9 cellular contexts compared by ENCODE assay signal in genomic region chr10:61939575-61940301, GRCh38. TPM values are rescaled to one million over a fixed set of nuclear protein-coding genes. Genes with fewer than 3 reads are reported as not detected.
DNase-seq lines count a peak whose midpoint lies in the region; ATAC-seq, FAIRE-seq and TF ChIP-seq lines count a peak whose summit lies in the region.
"Had no signal": no experiment of that assay in that cellular context is flagged by ENCODE, and none has a peak within 500 bp of the region (broad histone marks: within the 10 kb centered on the region; RNA-seq: fewer than 3 reads in every experiment).

No MANE protein-coding gene starts in this region.

- TF ChIP-seq POLR2A in upper lobe of left lung (IDR thresholded peaks at IDR 0.05), result no peak

- DNase-seq in activated T-cell treated with anti-CD3 and anti-CD28 coated beads, Interleukin-2, amount 50 U/mL, for 4 hours, result no peak
- DNase-seq in activated T-cell treated with anti-CD3 and anti-CD28 coated beads for 4 hours (no peak), hepatic stellate cell (ENCODE audit: low spot score) (peak; percentile 40), upper lobe of left lung (no peak), small intestine (no peak), NCI-H2107 (lab: John Stamatoyannopoulos, UW) (no peak)
- no peak for DNase-seq in activated T-cell treated with anti-CD3 and anti-CD28 coated beads, Interleukin-2, amount 50 U/mL, for 72 hours
- no peak for DNase-seq in stimulated activated CD4-positive, alpha-beta T cell treated with anti-CD3 and anti-CD28 coated beads, Interleukin-4, amount 100 ng/mL, for 4 hours
- DNase-seq: glutamatergic neuron had no signal

- no peak overlapping the region for H3K4me3 ChIP-seq in upper lobe of left lung
- no peak overlapping the region for H3K4me3 ChIP-seq in small intestine (ENCODE audit: low read depth in 1 of 2, low read length in 2 of 2)

- FAIRE-seq in small intestine (lab: Jason Lieb, UNC), result no peak

- H3K4me1 Mint-ChIP-seq in activated T-cell treated with anti-CD3 and anti-CD28 coated beads, Interleukin-2, amount 50 U/mL, for 4 hours (ENCODE audit: low read depth), result peaks cover 84% of the 10 kb centered on the region
- peaks cover 100% of the 10 kb centered on the region for H3K4me1 Mint-ChIP-seq in activated T-cell treated with anti-CD3 and anti-CD28 coated beads, Interleukin-2, amount 50 U/mL, for 72 hours (ENCODE audit: low read depth)

- WGBS in upper lobe of left lung, 2 donors, result 67 to 77% methylated on average over 3 of the region's 3 CpGs
- WGBS in small intestine, 3 donors, result 71 to 78% (median 77%) methylated on average over 3 of the region's 3 CpGs

- H3K27ac ChIP-seq in upper lobe of left lung (peak overlapping the region; percentile 22 to 84 (median 69)), small intestine (ENCODE audit: low read depth in 1 of 2, low read length in 1 of 2) (peak overlapping the region in 1 of 2 donors; percentile 7)

- peak overlapping the region; percentile 54 for H3K4me3 Mint-ChIP-seq in activated T-cell treated with anti-CD3 and anti-CD28 coated beads, Interleukin-2, amount 50 U/mL, for 4 hours
- H3K4me3 Mint-ChIP-seq in activated T-cell treated with anti-CD3 and anti-CD28 coated beads, Interleukin-2, amount 50 U/mL, for 72 hours, result peak overlapping the region; percentile 67 to 84

- H3K9me3 ChIP-seq in upper lobe of left lung (no peaks in the 10 kb centered on the region), small intestine (ENCODE audit: control insufficient read depth, low read depth) (no peaks in the 10 kb centered on the region)

- H3K4me1 ChIP-seq in upper lobe of left lung (peaks cover 48 to 69% (median 62%) of the 10 kb centered on the region in 4 donors), small intestine (ENCODE audit: control insufficient read depth in 2 of 2, insufficient read depth in 1 of 2, low read depth in 1 of 2, low read length in 1 of 2) (peaks cover 0 to 12% of the 10 kb centered on the region in 2 donors)

- H3K36me3 ChIP-seq in upper lobe of left lung (no peaks in the 10 kb centered on the region), small intestine (ENCODE audit: control insufficient read depth in 2 of 2, insufficient read depth in 2 of 2, low read length in 2 of 2) (no peaks in the 10 kb centered on the region)

- H3K9me3 Mint-ChIP-seq in activated T-cell treated with anti-CD3 and anti-CD28 coated beads, Interleukin-2, amount 50 U/mL, for 4 hours, result no peaks in the 10 kb centered on the region
- H3K9me3 Mint-ChIP-seq in activated T-cell treated with anti-CD3 and anti-CD28 coated beads, Interleukin-2, amount 50 U/mL, for 72 hours, result peaks cover 0 to 3% of the 10 kb centered on the region in 2 donors

- TF ChIP-seq CTCF in upper lobe of left lung (IDR thresholded peaks at IDR 0.05), result no peak

- H3K36me3 Mint-ChIP-seq in activated T-cell treated with anti-CD3 and anti-CD28 coated beads, Interleukin-2, amount 50 U/mL, for 4 hours (ENCODE audit: insufficient read depth), result peaks cover 25% of the 10 kb centered on the region
- peaks cover 19 to 44% of the 10 kb centered on the region in 2 donors for H3K36me3 Mint-ChIP-seq in activated T-cell treated with anti-CD3 and anti-CD28 coated beads, Interleukin-2, amount 50 U/mL, for 72 hours (ENCODE audit: insufficient read depth in 2 of 2)

- ATAC-seq in activated T-cell treated with anti-CD3 and anti-CD28 coated beads, Interleukin-2, amount 50 U/mL, for 4 hours, result no peak
- no peak for ATAC-seq in activated T-cell treated with anti-CD3 and anti-CD28 coated beads, Interleukin-2, amount 50 U/mL, for 72 hours (replicated peaks in 1 of 2)
- ATAC-seq in upper lobe of left lung (ENCODE audit: low FRiP score in 2 of 2), result no peak

- H3K27me3 ChIP-seq in upper lobe of left lung, result no peaks in the 10 kb centered on the region
- H3K27me3 ChIP-seq in small intestine (ENCODE audit: control insufficient read depth in 2 of 2, insufficient read depth in 2 of 2, low read length in 2 of 2), result no peaks in the 10 kb centered on the region

- peak overlapping the region; percentile 100 for H3K27ac Mint-ChIP-seq in activated T-cell treated with anti-CD3 and anti-CD28 coated beads, Interleukin-2, amount 50 U/mL, for 72 hours

- H3K27me3 Mint-ChIP-seq in activated T-cell treated with anti-CD3 and anti-CD28 coated beads, Interleukin-2, amount 50 U/mL, for 4 hours (ENCODE audit: low read depth), result no peaks in the 10 kb centered on the region
- H3K27me3 Mint-ChIP-seq in activated T-cell treated with anti-CD3 and anti-CD28 coated beads, Interleukin-2, amount 50 U/mL, for 72 hours (ENCODE audit: low read depth), result no peaks in the 10 kb centered on the region

- TF ChIP-seq EP300 in upper lobe of left lung (IDR thresholded peaks at IDR 0.05), result peak in 1 of 4 donors; percentile 60

RNA-seq across cellular contexts. Expression of gene ARID5B, which starts 38.2 kb away (rescaled TPM):
- 10 to 100 TPM; 50.8 to 83.7 (median 69.8) TPM for total RNA-seq in activated T-cell treated with anti-CD3 and anti-CD28 coated beads, Interleukin-2, amount 50 U/mL, for 4 hours
- 100 to 1,000 TPM in 1 of 2 donors, 10 to 100 TPM in 1; 74.4 to 113 TPM for total RNA-seq in activated T-cell treated with anti-CD3 and anti-CD28 coated beads, Interleukin-2, amount 50 U/mL, for 72 hours
- total RNA-seq in upper lobe of left lung, result 10 to 100 TPM; 20.2 to 51.3 (median 28.4) TPM
- polyA plus RNA-seq in small intestine, result 10 to 100 TPM in 1 of 3 donors, 1 to 10 TPM in 2; 1.1 to 12.1 (median 1.4) TPM
